Comparison of ENCODE assay signal across 29 cellular contexts in the genomic region with DNA sequence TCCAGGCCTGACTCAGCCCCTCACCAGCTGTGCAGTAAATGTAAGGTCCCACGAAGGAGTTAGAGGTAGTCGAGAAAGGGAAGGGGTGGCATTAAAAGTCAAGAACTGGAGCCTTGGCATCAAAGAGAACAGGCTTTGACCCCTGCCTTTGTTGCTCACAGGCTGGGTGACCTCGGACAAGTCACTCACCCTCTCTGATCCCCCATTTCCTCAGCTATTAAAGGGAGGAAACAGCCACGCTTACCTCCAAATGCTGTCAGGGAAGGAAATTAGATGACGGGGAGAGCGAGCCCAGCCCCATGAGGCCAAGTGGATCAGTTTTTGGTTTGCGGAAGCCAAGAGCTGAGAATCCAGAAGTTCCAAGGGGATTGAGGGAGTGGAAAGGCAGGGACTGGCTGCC. TPM values are rescaled to one million over a fixed set of nuclear protein-coding genes. Genes with fewer than 3 reads are reported as not detected.
"Had no signal": no experiment of that assay in that cellular context is flagged by ENCODE, and none has a peak within 500 bp of the region (broad histone marks: within the 10 kb centered on the region; RNA-seq: fewer than 3 reads in every experiment).

No MANE protein-coding gene starts in this region.

- DNase-seq: naive thymus-derived CD4-positive, alpha-beta T cell; natural killer cell; occipital lobe; ovary; psoas muscle; right cardiac atrium; stimulated activated CD4-positive, alpha-beta T cell treated with anti-CD3 and anti-CD28 coated beads, Interleukin-12 subunit alpha, Interleukin-12 subunit beta, amount 100 ng/mL, for 4 hours; stimulated activated CD4-positive, alpha-beta T cell treated with anti-CD3 and anti-CD28 coated beads, Interleukin-1b, Interleukin-23, amount 100 ng/mL, for 48 hours; stimulated activated CD4-positive, alpha-beta T cell treated with anti-CD3 and anti-CD28 coated beads, Interleukin-4, amount 100 ng/mL, for 1 hour; stimulated activated CD4-positive, alpha-beta T cell treated with anti-CD3 and anti-CD28 coated beads, Interleukin-4, amount 100 ng/mL, for 4 hours; stimulated activated CD8-positive, alpha-beta memory T cell treated with anti-CD3 and anti-CD28 coated beads, Interleukin-4, amount 100 ng/mL, for 48 hours; stimulated activated naive CD4-positive, alpha-beta T cell; stimulated activated naive CD8-positive, alpha-beta T cell treated with anti-CD3 and anti-CD28 coated beads, Interleukin-15, amount 100 ng/mL, for 72 hours; stimulated activated naive CD8-positive, alpha-beta T cell treated with anti-CD3 and anti-CD28 coated beads, Interleukin-15, Interleukin-2, amounts not matched to agents 100 U/mL and 50 U/mL, for 24 hours; thyroid gland; trophoblast cell; upper lobe of left lung had no signal

- H3K36me3 Mint-ChIP-seq: naive thymus-derived CD4-positive, alpha-beta T cell; natural killer cell; neural progenitor cell; stimulated activated memory B cell treated with anti-CD40 and anti-IgM and Interleukin-4, amounts not matched to agents 10 μg/mL and 1 μg/mL and 100 μg/mL, for 72 hours had no signal

- H3K4me3 Mint-ChIP-seq: naive thymus-derived CD4-positive, alpha-beta T cell; natural killer cell; nephron; stimulated activated memory B cell treated with anti-CD40 and anti-IgM and Interleukin-4, amounts not matched to agents 10 μg/mL and 1 μg/mL and 100 μg/mL, for 72 hours; stimulated activated naive CD8-positive, alpha-beta T cell treated with anti-CD3 and anti-CD28 coated beads, Interleukin-15, amount 100 ng/mL, for 72 hours had no signal

- H3K79me2 ChIP-seq: parathyroid adenoma had no signal

- H3K4me2 ChIP-seq: neural progenitor cell had no signal

- H3K36me3 ChIP-seq: neural progenitor cell, ovary, thoracic aorta, thyroid gland, tibial nerve, upper lobe of left lung, vagina had no signal

- H3K4me1 Mint-ChIP-seq: natural killer cell; stimulated activated memory B cell treated with anti-CD40 and anti-IgM and Interleukin-4, amounts not matched to agents 10 μg/mL and 1 μg/mL and 100 μg/mL, for 72 hours had no signal

- H3K9me3 Mint-ChIP-seq: naive thymus-derived CD4-positive, alpha-beta T cell; natural killer cell; nephron; neural progenitor cell; stimulated activated memory B cell treated with anti-CD40 and anti-IgM and Interleukin-4, amounts not matched to agents 10 μg/mL and 1 μg/mL and 100 μg/mL, for 72 hours; stimulated activated naive CD8-positive, alpha-beta T cell treated with anti-CD3 and anti-CD28 coated beads, Interleukin-15, amount 100 ng/mL, for 72 hours had no signal

- H3K9me3 ChIP-seq: ovary, psoas muscle, thoracic aorta, thyroid gland, tibial nerve, upper lobe of left lung, vagina had no signal

- H3K27ac ChIP-seq: neural progenitor cell, ovary, parathyroid adenoma, psoas muscle, skin epidermis, thoracic aorta, thyroid gland, tibial nerve, upper lobe of left lung, vagina had no signal

- H3K4me3 ChIP-seq: neural progenitor cell, ovary, psoas muscle, skin epidermis, thoracic aorta, thyroid gland, tibial nerve, upper lobe of left lung, vagina had no signal

- ATAC-seq: naive thymus-derived CD4-positive, alpha-beta T cell; natural killer cell; psoas muscle; right cardiac atrium; sciatic nerve; stimulated activated memory B cell treated with anti-CD40 and anti-IgM and Interleukin-4, amounts not matched to agents 10 μg/mL and 1 μg/mL and 100 μg/mL, for 72 hours; stimulated activated naive CD8-positive, alpha-beta T cell treated with anti-CD3 and anti-CD28 coated beads, Interleukin-15, amount 100 ng/mL, for 72 hours; stimulated activated naive CD8-positive, alpha-beta T cell treated with anti-CD3 and anti-CD28 coated beads, Interleukin-15, Interleukin-2, amounts not matched to agents 100 U/mL and 50 U/mL, for 24 hours had no signal

- H2AFZ ChIP-seq: neural progenitor cell, parathyroid adenoma had no signal

- H3K9ac ChIP-seq: neural progenitor cell, parathyroid adenoma had no signal

- H3K27me3 ChIP-seq: neural progenitor cell, ovary, thyroid gland, vagina had no signal

- H3K4me1 ChIP-seq: parathyroid adenoma, psoas muscle, thyroid gland, tibial nerve, upper lobe of left lung, vagina had no signal

- H3K27ac Mint-ChIP-seq: natural killer cell; nephron; stimulated activated memory B cell treated with anti-CD40 and anti-IgM and Interleukin-4, amounts not matched to agents 10 μg/mL and 1 μg/mL and 100 μg/mL, for 72 hours had no signal

- FAIRE-seq: urothelium cell line had no signal

RNA-seq across cellular contexts. Expression of a gene that starts 8.7 kb away (rescaled TPM):
- total RNA-seq: osteoblast, renal cortical epithelial cell, right cardiac atrium, thoracic aorta had no signal
- polyA plus RNA-seq: right cardiac atrium had no signal
